In the genomic region with DNA sequence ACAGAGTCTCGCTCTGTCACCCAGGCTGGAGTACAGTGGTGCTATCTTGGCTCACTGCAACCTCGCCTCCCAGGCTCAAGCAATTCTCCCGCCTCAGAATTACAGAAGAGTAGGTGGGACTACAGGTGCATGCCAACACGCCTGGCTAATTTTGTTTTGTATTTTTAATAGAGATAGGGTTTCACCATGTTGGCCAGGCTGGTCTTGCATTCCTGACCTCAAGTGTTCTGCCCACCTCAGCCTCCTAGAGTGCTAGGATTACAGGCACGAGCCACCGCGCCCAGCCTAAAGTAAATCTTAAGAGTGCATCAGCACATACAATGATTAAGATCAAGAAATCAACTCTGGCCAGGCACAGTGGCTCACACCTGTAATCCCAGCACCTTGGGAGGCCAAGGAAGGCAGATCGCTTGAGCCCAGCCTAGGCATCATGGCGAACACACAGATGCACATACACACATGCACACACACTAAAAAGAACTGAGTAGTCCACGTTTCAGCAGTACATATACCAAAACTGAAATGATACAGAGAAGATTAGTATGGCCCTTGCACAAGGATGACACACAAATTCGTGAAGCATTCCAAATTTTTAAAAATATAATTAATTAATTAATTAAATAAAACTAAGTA, we compare ENCODE assay signal across 21 cellular contexts.
DNase-seq lines count a peak whose midpoint lies in the region; ATAC-seq and TF ChIP-seq lines count a peak whose summit lies in the region.
"Had no signal": no experiment of that assay in that cellular context is flagged by ENCODE, and none has a peak within 500 bp of the region (broad histone marks: within the 10 kb centered on the region; RNA-seq: fewer than 3 reads in every experiment).

No MANE protein-coding gene starts in this region.

- no peak overlapping the region for H3K4me3 ChIP-seq in osteoblast (ENCODE audit: insufficient read depth, low read length)
- H3K4me3 ChIP-seq in Caco-2 (ENCODE audit: low read depth, low read length): no peak overlapping the region
- H3K4me3 ChIP-seq: GM23338 had no signal

- POLR2A ChIA-PET in Caco-2 (lab: Charles Lee): no interaction called here

- no peak overlapping the region for H4K5ac ChIP-seq in H9 (ENCODE audit: insufficient read length, low read depth, low read length)

- H3K14ac ChIP-seq in H9 (ENCODE audit: insufficient read depth, low read length): no peak overlapping the region

- ATAC-seq in stimulated activated naive B cell treated with anti-CD40 and anti-IgM and Interleukin-4, amounts not matched to agents 10 μg/mL and 1 μg/mL and 100 μg/mL, for 72 hours (replicated peaks): no peak
- ATAC-seq in HG02678 (IDR thresholded peaks at IDR 0.05; ENCODE audit: unreplicated experiment) (no peak), left ventricle myocardium superior (no peak)
- ATAC-seq: GM23338, HCT116 had no signal

- H3K79me1 ChIP-seq in H9 (ENCODE audit: insufficient read depth, low read depth, low read length, poor library complexity, severe bottlenecking): no peaks in the 10 kb centered on the region

- H3K4me2 ChIP-seq in H9 (ENCODE audit: insufficient read depth, insufficient read length, low read length) (no peak overlapping the region), osteoblast (ENCODE audit: insufficient read depth, low read length) (no peak overlapping the region)
- H3K4me2 ChIP-seq: GM23338 had no signal

- H3K9me3 ChIP-seq in H9 (ENCODE audit: control insufficient read depth, low read depth, low read length): no peaks in the 10 kb centered on the region
- H3K9me3 ChIP-seq in osteoblast (ENCODE audit: low read depth, low read length): no peaks in the 10 kb centered on the region
- H3K9me3 ChIP-seq in Caco-2: no peaks in the 10 kb centered on the region
- H3K9me3 ChIP-seq: BE2C had no signal

- intact Hi-C loops in left ventricle myocardium superior (cut with micrococcal nuclease) (no loop called here), Caco-2 (cut with micrococcal nuclease; ENCODE audit: unreplicated experiment) (no loop called here)

- H3K36me3 Mint-ChIP-seq in H9 (ENCODE audit: insufficient read depth in 1 of 3, low read depth in 3 of 3) (peaks cover 21 to 69% (median 47%) of the 10 kb centered on the region in 3 experiments; a peak in 6 of 7 replicates), Caco-2 (ENCODE audit: insufficient read depth, unreplicated experiment) (peaks cover 48% of the 10 kb centered on the region)
- H3K36me3 Mint-ChIP-seq in stimulated activated naive B cell treated with anti-CD40 and anti-IgM and Interleukin-4, amounts not matched to agents 10 μg/mL and 1 μg/mL and 100 μg/mL, for 72 hours: peaks cover 10 to 24% of the 10 kb centered on the region in 2 donors

- peak; percentile 65; the same call in 1 of the 2 replicates for TF ChIP-seq EP300 in Ishikawa (IDR thresholded peaks at IDR 0.05; ENCODE audit: borderline replicate concordance)

- H3K9ac ChIP-seq in H9 (ENCODE audit: extremely low read depth, insufficient read length, low read length): no peak overlapping the region

- H3K27me3 Mint-ChIP-seq in H9 (ENCODE audit: low read depth) (no peaks in the 10 kb centered on the region; the same call in 1 of the 2 replicates), Caco-2 (ENCODE audit: insufficient read depth, unreplicated experiment) (no peaks in the 10 kb centered on the region)
- no peaks in the 10 kb centered on the region for H3K27me3 Mint-ChIP-seq in stimulated activated naive B cell treated with anti-CD40 and anti-IgM and Interleukin-4, amounts not matched to agents 10 μg/mL and 1 μg/mL and 100 μg/mL, for 72 hours
- H3K27me3 Mint-ChIP-seq: CD4-positive, CD25-positive, alpha-beta regulatory T cell; CD8-positive, alpha-beta memory T cell had no signal

- no peak overlapping the region for H2BK5ac ChIP-seq in H9 (ENCODE audit: insufficient read length, low read length)

- H2AFZ ChIP-seq in H9 (ENCODE audit: low read length) (no peak overlapping the region), osteoblast (ENCODE audit: low read length) (no peak overlapping the region)
- H2AFZ ChIP-seq: GM23338 had no signal

- H3K23ac ChIP-seq in H9 (ENCODE audit: insufficient read length, low read depth, low read length): no peak overlapping the region

- H3K4me1 Mint-ChIP-seq in H9 (no peaks in the 10 kb centered on the region), Caco-2 (ENCODE audit: low read depth, unreplicated experiment) (no peaks in the 10 kb centered on the region)
- H3K4me1 Mint-ChIP-seq in stimulated activated naive B cell treated with anti-CD40 and anti-IgM and Interleukin-4, amounts not matched to agents 10 μg/mL and 1 μg/mL and 100 μg/mL, for 72 hours: no peaks in the 10 kb centered on the region
- H3K4me1 Mint-ChIP-seq: CD8-positive, alpha-beta memory T cell; GM23338 had no signal

- no CpG with 5 or more reads among the region's 11 CpGs for WGBS in H9 (ENCODE audit: extremely low coverage, insufficient read length, low lambda C conversion rate)

- CTCF ChIA-PET in Caco-2 (lab: Charles Lee): no interaction called here

- DNase-seq in H9 (no peak), osteoblast (ENCODE audit: insufficient read length, low spot score, missing footprints) (peak; percentile 6), left ventricle myocardium superior (no peak), Caco-2 (no peak)
- no peak for DNase-seq in stimulated activated naive B cell treated with anti-CD40 and anti-IgM and Interleukin-4, amounts not matched to agents 10 μg/mL and 1 μg/mL and 100 μg/mL, for 72 hours
- DNase-seq: ACHN; BE2C; C1 segment of cervical spinal cord; CD4-positive, CD25-positive, alpha-beta regulatory T cell; CD8-positive, alpha-beta memory T cell; COR-L47; DMS79; GDM1; HFFc6; IMR-90; Karpas-422; KBM-7 had no signal

- no peak overlapping the region for H3T11ph ChIP-seq in H9 (ENCODE audit: low read length)

- H3K9me3 Mint-ChIP-seq in H9 (no peaks in the 10 kb centered on the region), Caco-2 (ENCODE audit: unreplicated experiment) (no peaks in the 10 kb centered on the region)
- no peaks in the 10 kb centered on the region for H3K9me3 Mint-ChIP-seq in stimulated activated naive B cell treated with anti-CD40 and anti-IgM and Interleukin-4, amounts not matched to agents 10 μg/mL and 1 μg/mL and 100 μg/mL, for 72 hours
- H3K9me3 Mint-ChIP-seq: CD4-positive, CD25-positive, alpha-beta regulatory T cell; CD8-positive, alpha-beta memory T cell; GM23338; HFFc6 had no signal

- no peak overlapping the region for H4K91ac ChIP-seq in H9 (ENCODE audit: insufficient read length, low read depth, low read length)

- H3K27ac ChIP-seq in H9 (ENCODE audit: insufficient read length, low read depth, low read length) (no peak overlapping the region), osteoblast (ENCODE audit: low read depth, low read length) (no peak overlapping the region)

- H3K36me3 ChIP-seq in osteoblast (ENCODE audit: insufficient read depth, low read length): peaks cover 59% of the 10 kb centered on the region
- no peaks in the 10 kb centered on the region; the same call in 1 of the 2 replicates for H3K36me3 ChIP-seq in Caco-2 (ENCODE audit: control insufficient read depth, insufficient read depth, low read length)

- no peak for TF ChIP-seq RAD21 in Ishikawa (IDR thresholded peaks at IDR 0.05; ENCODE audit: low read depth)

- no peaks in the 10 kb centered on the region for H4K20me1 ChIP-seq in H9 (ENCODE audit: control insufficient read depth, insufficient read depth, insufficient read length)
- H4K20me1 ChIP-seq in osteoblast (ENCODE audit: insufficient read depth, low read length): no peaks in the 10 kb centered on the region

- no TSS peak for BruUV-seq in Caco-2 (replicated peaks; lab: Mats Ljungman, UMichigan)

- H3K23me2 ChIP-seq in H9 (ENCODE audit: insufficient read length, low read depth, low read length, poor library complexity, severe bottlenecking): no peaks in the 10 kb centered on the region

- H3K27ac Mint-ChIP-seq in H9 (peak overlapping the region in 2 of 3 experiments; percentile 38 to 64; a peak in 2 of 7 replicates), Caco-2 (ENCODE audit: unreplicated experiment) (no peak overlapping the region)
- peak overlapping the region; percentile 9 for H3K27ac Mint-ChIP-seq in stimulated activated naive B cell treated with anti-CD40 and anti-IgM and Interleukin-4, amounts not matched to agents 10 μg/mL and 1 μg/mL and 100 μg/mL, for 72 hours
- H3K27ac Mint-ChIP-seq: CD4-positive, CD25-positive, alpha-beta regulatory T cell; GM23338; HFFc6 had no signal

- H3K4ac ChIP-seq in H9 (ENCODE audit: low read depth, low read length): no peak overlapping the region

- H3K4me3 Mint-ChIP-seq in H9 (no peak overlapping the region), Caco-2 (ENCODE audit: unreplicated experiment) (no peak overlapping the region)
- H3K4me3 Mint-ChIP-seq in stimulated activated naive B cell treated with anti-CD40 and anti-IgM and Interleukin-4, amounts not matched to agents 10 μg/mL and 1 μg/mL and 100 μg/mL, for 72 hours: no peak overlapping the region
- H3K4me3 Mint-ChIP-seq: CD4-positive, CD25-positive, alpha-beta regulatory T cell; CD8-positive, alpha-beta memory T cell; GM23338; HFFc6 had no signal

- H3K4me1 ChIP-seq in H9 (ENCODE audit: insufficient read depth, low read length) (no peaks in the 10 kb centered on the region), osteoblast (ENCODE audit: insufficient read depth, low read length) (no peaks in the 10 kb centered on the region), Caco-2 (no peaks in the 10 kb centered on the region; the same call in 1 of the 2 replicates)
- H3K4me1 ChIP-seq: BE2C had no signal

- H2BK15ac ChIP-seq in H9 (ENCODE audit: low read depth, low read length): no peak overlapping the region

- no peak overlapping the region for H2BK20ac ChIP-seq in H9 (ENCODE audit: low read depth, low read length, poor library complexity, severe bottlenecking)

- no peak overlapping the region for H3K56ac ChIP-seq in H9 (ENCODE audit: insufficient read length, low read depth, low read length)

- no peaks in the 10 kb centered on the region for H3K79me2 ChIP-seq in H9 (ENCODE audit: insufficient read depth, low read length)
- H3K79me2 ChIP-seq in osteoblast (ENCODE audit: insufficient read depth, low read length): no peaks in the 10 kb centered on the region

- H2BK12ac ChIP-seq in H9 (ENCODE audit: insufficient read length, low read depth, low read length): no peak overlapping the region

- TF ChIP-seq CTCF in H9 (conservative IDR thresholded peaks at IDR 0.05) (no peak), osteoblast (IDR thresholded peaks at IDR 0.05; ENCODE audit: extremely low read depth, low read depth, low read length) (no peak), Caco-2 (IDR thresholded peaks at IDR 0.05; ENCODE audit: insufficient read depth in 1 of 2, low read depth in 1 of 2, low read length in 1 of 2, severe bottlenecking in 1 of 2, unreplicated experiment in 1 of 2) (no peak)

- no peak overlapping the region for H2AK5ac ChIP-seq in H9 (ENCODE audit: insufficient read length, low read length)

- no peak overlapping the region for H3K18ac ChIP-seq in H9 (ENCODE audit: insufficient read length, low read depth, low read length)

- no peak overlapping the region for H4K8ac ChIP-seq in H9 (replicated peaks; ENCODE audit: insufficient read length, low read depth, low read length)

- no peak overlapping the region for H2BK120ac ChIP-seq in H9 (ENCODE audit: low read depth, low read length, poor library complexity, severe bottlenecking)

- H3K27me3 ChIP-seq in H9 (ENCODE audit: insufficient read depth, low read length) (no peaks in the 10 kb centered on the region), osteoblast (ENCODE audit: insufficient read depth, low read length) (no peaks in the 10 kb centered on the region), Caco-2 (replicated peaks; ENCODE audit: control insufficient read depth, insufficient read depth, low read length) (no peaks in the 10 kb centered on the region)
- H3K27me3 ChIP-seq: BE2C had no signal
